10 cellular contexts compared by ENCODE assay signal in the genomic region with DNA sequence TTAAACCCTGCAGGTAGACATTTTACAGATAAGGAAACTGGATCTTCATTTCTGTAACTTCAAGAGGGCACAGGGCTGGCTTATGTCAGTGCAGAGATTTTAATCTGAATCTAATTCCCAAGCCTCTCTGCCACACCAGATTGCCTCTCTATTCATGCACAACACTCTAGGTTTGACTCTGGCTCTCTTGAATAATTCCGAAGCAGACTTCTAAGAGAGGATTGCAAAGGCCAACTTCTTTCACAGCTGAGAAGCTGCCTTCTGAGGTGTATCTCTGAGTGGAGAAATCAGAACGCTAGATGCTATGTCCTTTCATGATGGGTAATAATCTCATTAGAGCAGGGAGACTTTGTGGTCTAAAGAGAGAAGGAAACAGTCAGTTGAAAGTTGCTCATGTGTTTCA. TPM values are rescaled to one million over a fixed set of nuclear protein-coding genes. Genes with fewer than 3 reads are reported as not detected.
DNase-seq lines count a peak whose midpoint lies in the region; ATAC-seq, FAIRE-seq and TF ChIP-seq lines count a peak whose summit lies in the region.
"Had no signal": no experiment of that assay in that cellular context is flagged by ENCODE, and none has a peak within 500 bp of the region (broad histone marks: within the 10 kb centered on the region; RNA-seq: fewer than 3 reads in every experiment).

No MANE protein-coding gene starts in this region.

- WGBS in small intestine, 3 donors = 59 to 68% (median 60%) methylated on average over 2 of the region's 2 CpGs

- peaks cover 81% of the 10 kb centered on the region; the same call in 1 of the 2 replicates for H3K79me2 ChIP-seq in OCI-LY7 (ENCODE audit: insufficient read depth, low read depth, low read length)

- POLR2A ChIA-PET in OCI-LY7 (lab: Charles Lee) = interaction anchor here (0.6 to 1.6 kb wide), 5 partner anchors 9 to 183 kb away, joined by 3 to 7 read pairs (median 4); no protein-coding TSS in a partner anchor

- H3K36me3 ChIP-seq in OCI-LY7 (ENCODE audit: insufficient read depth, low read length) (peaks cover 18% of the 10 kb centered on the region), small intestine (ENCODE audit: control insufficient read depth in 2 of 2, insufficient read depth in 2 of 2, low read length in 2 of 2) (peaks cover 0 to 3% of the 10 kb centered on the region in 2 donors)
- H3K36me3 ChIP-seq: suprapubic skin had no signal

- H3K4me3 ChIP-seq in OCI-LY7 (ENCODE audit: low read depth, low read length, poor library complexity, severe bottlenecking) (peak overlapping the region; percentile 51), small intestine (ENCODE audit: low read depth in 1 of 2, low read length in 2 of 2) (no peak overlapping the region)
- H3K4me3 ChIP-seq: suprapubic skin had no signal

- intact Hi-C loops in OCI-LY7 (cut with micrococcal nuclease; ENCODE audit: unreplicated experiment) = no loop called here

- FAIRE-seq in small intestine (lab: Jason Lieb, UNC) = no peak

- DNase-seq in NCI-H82 (lab: John Stamatoyannopoulos, UW) (peak; percentile 42), NCI-H82 treated with DMSO at 0.1 percent for 48 hours (lab: John Stamatoyannopoulos, UW; ENCODE audit: unreplicated experiment) (no peak), OCI-LY7 (ENCODE audit: low spot score) (peak; percentile 78), small intestine (no peak), NCI-H1105 (lab: John Stamatoyannopoulos, UW) (no peak), NCI-H2171 treated with DMSO at 0.1 percent for 48 hours (lab: John Stamatoyannopoulos, UW) (no peak)
- DNase-seq in stimulated activated CD4-positive, alpha-beta T cell treated with anti-CD3 and anti-CD28 coated beads, Interleukin-12 subunit alpha, Interleukin-12 subunit beta, amount 100 ng/mL, for 4 hours = no peak

- no peaks in the 10 kb centered on the region for H3K27me3 ChIP-seq in small intestine (ENCODE audit: control insufficient read depth in 2 of 2, insufficient read depth in 2 of 2, low read length in 2 of 2)
- H3K27me3 ChIP-seq: suprapubic skin had no signal

- CTCF ChIA-PET in OCI-LY7 (lab: Charles Lee; ENCODE audit: unreplicated experiment) = interaction anchor here (1.5 kb wide), 1 partner anchor 178 kb away, joined by 7 read pairs; no protein-coding TSS in a partner anchor

- H3K4me1 ChIP-seq in OCI-LY7 (ENCODE audit: insufficient read depth, low read length, poor library complexity, severe bottlenecking) = peaks cover 59% of the 10 kb centered on the region
- peaks cover 11 to 27% of the 10 kb centered on the region in 2 donors for H3K4me1 ChIP-seq in small intestine (ENCODE audit: control insufficient read depth in 2 of 2, insufficient read depth in 1 of 2, low read depth in 1 of 2, low read length in 1 of 2)

- H3K4me2 ChIP-seq in OCI-LY7 (ENCODE audit: low read length) = peak overlapping the region; percentile 91

- H2AFZ ChIP-seq in OCI-LY7 (ENCODE audit: low read length) = no peak overlapping the region; the same call in 1 of the 2 replicates

- no peak for TF ChIP-seq CTCF in OCI-LY7 (conservative IDR thresholded peaks at IDR 0.05; ENCODE audit: low read length)

- no peaks in the 10 kb centered on the region for H3K9me2 ChIP-seq in OCI-LY7 (ENCODE audit: insufficient read depth, low read length)

- peak; percentile 38 for ATAC-seq in HG02763 (IDR thresholded peaks at IDR 0.05; ENCODE audit: unreplicated experiment)

- no TSS peak for BruUV-seq in OCI-LY7 (replicated peaks; lab: Mats Ljungman, UMichigan)

- no peaks in the 10 kb centered on the region for H4K20me1 ChIP-seq in OCI-LY7 (ENCODE audit: insufficient read depth, low read length)

- peak overlapping the region; percentile 95 for H3K27ac ChIP-seq in OCI-LY7 (ENCODE audit: low read depth, low read length, poor library complexity, severe bottlenecking)
- H3K27ac ChIP-seq in small intestine (ENCODE audit: low read depth in 1 of 2, low read length in 1 of 2) = peak overlapping the region; percentile 43 to 68
- H3K27ac ChIP-seq: 22Rv1, suprapubic skin had no signal

- H3K9me3 ChIP-seq in OCI-LY7 (ENCODE audit: low read length) = peaks cover 12% of the 10 kb centered on the region
- H3K9me3 ChIP-seq in small intestine (ENCODE audit: control insufficient read depth, low read depth) = no peaks in the 10 kb centered on the region
- H3K9me3 ChIP-seq: suprapubic skin had no signal

RNA-seq across cellular contexts. Expression of a gene that starts 20.1 kb away (rescaled TPM):
- 39.1 and 60.8 TPM in 2 replicates for total RNA-seq in OCI-LY7 (2014; rRNA removed; shearing (Covaris generic))
- 58.4 and 68.0 TPM in 2 replicates for total RNA-seq in OCI-LY7 (2022)
- polyA plus RNA-seq in small intestine = 10 to 100 TPM in 1 of 3 donors, 1 to 10 TPM in 2; 5.6 to 27.4 (median 7.3) TPM

Comparison
In these comparisons a context has a peak if more than half of its experiments do, and no peak if none do; other contexts are left out.
1. DNase-seq: peak in NCI-H82 (single experiment) and OCI-LY7 (single experiment); none in NCI-H82 treated with DMSO at 0.1 percent for 48 hours (single experiment), small intestine (single experiment), NCI-H1105 (single experiment), stimulated activated CD4-positive, alpha-beta T cell treated with anti-CD3 and anti-CD28 coated beads, Interleukin-12 subunit alpha, Interleukin-12 subunit beta, amount 100 ng/mL, for 4 hours (single experiment) and NCI-H2171 treated with DMSO at 0.1 percent for 48 hours (single experiment).